Comparison of ENCODE assay signal across 15 cellular contexts in the genomic region with DNA sequence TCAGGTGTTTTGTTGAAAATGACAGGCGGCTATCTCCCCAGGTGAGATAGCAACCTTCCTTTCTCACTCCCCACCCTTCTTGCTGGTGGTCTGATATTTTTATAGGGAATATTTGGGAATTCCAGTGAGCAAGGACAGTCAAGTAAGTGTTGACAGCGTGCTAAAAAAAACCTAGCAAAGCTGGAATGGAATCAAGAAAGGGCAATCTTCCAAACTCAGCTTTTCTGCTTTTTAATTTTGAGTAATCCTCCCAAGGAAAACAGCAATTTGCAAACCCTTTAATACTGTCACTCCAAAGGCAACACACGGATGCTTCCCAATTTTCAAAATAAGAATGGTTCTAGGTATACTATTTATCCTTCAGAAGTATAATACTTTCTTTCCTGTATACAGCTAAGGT.
"Had no signal": no experiment of that assay in that cellular context is flagged by ENCODE, and none has a peak within 500 bp of the region (broad histone marks: within the 10 kb centered on the region; RNA-seq: fewer than 3 reads in every experiment).

No MANE protein-coding gene starts in this region.

- DNase-seq: activated CD4-positive, alpha-beta T cell treated with anti-CD3 and anti-CD28 coated beads for 48 hours; activated CD8-positive, alpha-beta memory T cell treated with anti-CD3 and anti-CD28 coated beads, Interleukin-2, amount 50 U/mL, for 4 hours; activated CD8-positive, alpha-beta T cell treated with anti-CD3 and anti-CD28 coated beads, Interleukin-2, amount 10 ng/mL, durations not matched to agents 7 days and 5 days; activated effector memory CD4-positive, alpha-beta T cell treated with anti-CD3 and anti-CD28 coated beads, Interleukin-2, amount 50 U/mL, for 16 hours; activated T-cell treated with anti-CD3 and anti-CD28 coated beads, Interleukin-2, amount 50 U/mL, for 48 hours; amniotic stem cell; brain microvascular endothelial cell; foreskin melanocyte; immature natural killer cell; stimulated activated CD4-positive, alpha-beta T cell treated with anti-CD3 and anti-CD28 coated beads, Interleukin-1b, Interleukin-23, amount 100 ng/mL, for 48 hours; stomach; T-helper 17 cell; testis had no signal

- H3K27me3 ChIP-seq: brain microvascular endothelial cell, stomach, testis had no signal

- H3K27ac Mint-ChIP-seq: activated CD8-positive, alpha-beta T cell treated with anti-CD3 and anti-CD28 coated beads, Interleukin-2, amount 10 ng/mL, durations not matched to agents 7 days and 5 days; activated naive CD4-positive, alpha-beta T cell treated with anti-CD3 and anti-CD28 coated beads, Interleukin-2, amount 50 U/mL, for 72 hours; T-helper 17 cell; WTC11 had no signal

- H3K9me3 ChIP-seq: stomach, testis had no signal

- H3K27ac ChIP-seq: brain microvascular endothelial cell, testis had no signal

- H3K4me3 ChIP-seq: stomach, testis had no signal

- H3K36me3 ChIP-seq: brain microvascular endothelial cell had no signal

- H3K4me3 Mint-ChIP-seq: activated CD8-positive, alpha-beta T cell treated with anti-CD3 and anti-CD28 coated beads, Interleukin-2, amount 10 ng/mL, durations not matched to agents 7 days and 5 days; immature natural killer cell; T-helper 17 cell; WTC11 had no signal

- H3K36me3 Mint-ChIP-seq: activated naive CD4-positive, alpha-beta T cell treated with anti-CD3 and anti-CD28 coated beads, Interleukin-2, amount 50 U/mL, for 72 hours; WTC11 had no signal

- H3K9me3 Mint-ChIP-seq: activated naive CD4-positive, alpha-beta T cell treated with anti-CD3 and anti-CD28 coated beads, Interleukin-2, amount 50 U/mL, for 72 hours; WTC11 had no signal
